ENCODE assay signal across 8 cellular contexts in the genomic region with DNA sequence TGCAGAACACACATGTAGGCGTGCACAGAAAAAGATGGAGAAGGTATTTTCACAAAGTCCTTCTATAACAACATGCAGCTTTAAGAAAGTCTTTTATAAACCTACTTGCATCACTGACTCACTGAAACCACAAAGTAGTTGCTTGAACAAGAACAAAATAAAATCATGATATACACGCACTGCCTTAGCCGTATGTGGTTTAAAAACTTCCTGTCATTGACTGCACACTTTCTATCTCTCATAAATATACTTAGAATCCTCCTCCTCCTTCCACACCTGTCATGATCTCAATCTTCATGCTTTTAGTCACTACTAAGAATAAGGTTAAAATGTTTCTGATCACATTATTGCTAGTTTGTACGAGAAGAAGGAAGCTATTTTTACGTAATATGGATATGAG. TPM values are rescaled to one million over a fixed set of nuclear protein-coding genes. Genes with fewer than 3 reads are reported as not detected.
DNase-seq lines count a peak whose midpoint lies in the region; ATAC-seq and TF ChIP-seq lines count a peak whose summit lies in the region.

No MANE protein-coding gene starts in this region.

- peak overlapping the region; percentile 56 for H3K27ac Mint-ChIP-seq in HFFc6

- no peak overlapping the region for H3K27ac ChIP-seq in gastrocnemius medialis

- no peaks in the 10 kb centered on the region for H3K9me3 ChIP-seq in mucosa of descending colon
- H3K9me3 ChIP-seq in gastrocnemius medialis: no peaks in the 10 kb centered on the region

- ATAC-seq in GM18861 (IDR thresholded peaks at IDR 0.05; ENCODE audit: unreplicated experiment) (peak; percentile 87), mucosa of descending colon (peak; percentile 66), gastrocnemius medialis (no peak)

- no peaks in the 10 kb centered on the region for H3K36me3 ChIP-seq in mucosa of descending colon (ENCODE audit: low read depth)
- H3K36me3 ChIP-seq in gastrocnemius medialis: peaks cover 0 to 11% of the 10 kb centered on the region in 2 donors

- no peaks in the 10 kb centered on the region for H3K9me3 Mint-ChIP-seq in HFFc6

- no peaks in the 10 kb centered on the region for H3K27me3 Mint-ChIP-seq in HFFc6 (ENCODE audit: insufficient read depth)

- H3K4me1 ChIP-seq in mucosa of descending colon (ENCODE audit: low read depth) (peaks cover 9% of the 10 kb centered on the region), gastrocnemius medialis (peaks cover 9 to 11% of the 10 kb centered on the region in 2 donors)

- no peak overlapping the region for H3K4me3 ChIP-seq in mucosa of descending colon
- H3K4me3 ChIP-seq in gastrocnemius medialis: no peak overlapping the region

- H3K4me3 Mint-ChIP-seq in HFFc6: peak overlapping the region; percentile 4; the same call in 1 of the 2 replicates

- peaks cover 11% of the 10 kb centered on the region for H3K36me3 Mint-ChIP-seq in HFFc6 (ENCODE audit: low read depth)

- peaks cover 25% of the 10 kb centered on the region for H3K4me1 Mint-ChIP-seq in HFFc6 (ENCODE audit: low read depth)

- no peak for TF ChIP-seq POLR2A in gastrocnemius medialis (IDR thresholded peaks at IDR 0.05)

- intact Hi-C loops in mucosa of descending colon (cut with DNase I, micrococcal nuclease) (no loop called here), gastrocnemius medialis (cut with DNase I; ENCODE audit: low total_unique reads) (loop anchor here (5.0 kb wide), 1 partner anchor 55 kb away; no protein-coding TSS in a partner anchor)

- DNase-seq in HFFc6 (peak; percentile 61), OCI-M1 (lab: John Stamatoyannopoulos, UW) (peak; percentile 19), mucosa of descending colon (no peak), gastrocnemius medialis (no peak), NCI-H2227 treated with DMSO at 0.1 percent for 48 hours (lab: John Stamatoyannopoulos, UW) (no peak), NCI-H1436 (lab: John Stamatoyannopoulos, UW) (no peak), SHP77 treated with DMSO at 0.1 percent for 48 hours (lab: John Stamatoyannopoulos, UW) (no peak)

- no peak for TF ChIP-seq CTCF in HFFc6 (IDR thresholded peaks at IDR 0.05)
- no peak for TF ChIP-seq CTCF in mucosa of descending colon (IDR thresholded peaks at IDR 0.05)
- TF ChIP-seq CTCF in gastrocnemius medialis (IDR thresholded peaks at IDR 0.05 in 4 of 5, conservative IDR thresholded peaks at IDR 0.05 in 1 of 5): no peak

- in situ Hi-C loops in gastrocnemius medialis (cut with MboI; ENCODE audit: low sequenced_read_pairs in 4 of 4): no loop called here

- H3K27me3 ChIP-seq in gastrocnemius medialis: no peaks in the 10 kb centered on the region

RNA-seq across cellular contexts. Expression of a gene that starts 31.8 kb away (rescaled TPM):
- total RNA-seq in HFFc6 (2021; fragmentation: NEBNext Ultra II Directional; extraction: Animal tissue kit (Norgen Biotek cat#: 25700)): 10 to 100 TPM in 5 of 6 experiments, 1 to 10 TPM in 1; 9.3 to 20.2 (median 18.0) TPM
- total RNA-seq in mucosa of descending colon (10 to 100 TPM in 1 of 3 donors, 1 to 10 TPM in 2; 2.2 to 13.3 (median 4.4) TPM), gastrocnemius medialis (1 to 10 TPM in 2 of 4 donors, under 1 TPM in 1, not detected in 1; 0.65 to 1.7 (median 1.7) TPM)

RNA-seq across cellular contexts. Expression of a gene that starts 55.1 kb away (rescaled TPM):
- 10 to 100 TPM; 35.4 to 47.0 (median 41.1) TPM for total RNA-seq in HFFc6 (2021; fragmentation: NEBNext Ultra II Directional; extraction: Animal tissue kit (Norgen Biotek cat#: 25700))
- total RNA-seq in mucosa of descending colon (10 to 100 TPM; 27.0 to 31.3 (median 28.7) TPM), gastrocnemius medialis (10 to 100 TPM; 20.1 to 28.9 (median 21.1) TPM)

Comparison
In these comparisons a context has a peak if more than half of its experiments do, and no peak if none do; other contexts are left out.
1. ATAC-seq: peak in GM18861 (single experiment) and mucosa of descending colon (single experiment); none in gastrocnemius medialis (0 of 2).
2. DNase-seq: peak in HFFc6 (single experiment) and OCI-M1 (single experiment); none in mucosa of descending colon (0 of 3), gastrocnemius medialis (0 of 2), NCI-H2227 treated with DMSO at 0.1 percent for 48 hours (single experiment), NCI-H1436 (single experiment) and SHP77 treated with DMSO at 0.1 percent for 48 hours (single experiment).